8 cellular contexts compared by ENCODE assay signal in genomic region chr16:2224183-2224486, GRCh38. TPM values are rescaled to one million over a fixed set of nuclear protein-coding genes. Genes with fewer than 3 reads are reported as not detected.
DNase-seq lines count a peak whose midpoint lies in the region; ATAC-seq, FAIRE-seq and TF ChIP-seq lines count a peak whose summit lies in the region.

No MANE protein-coding gene starts in this region.

- H3K4me1 ChIP-seq in astrocyte (ENCODE audit: insufficient read depth, low read length): peaks cover 9% of the 10 kb centered on the region
- peaks cover 9 to 34% of the 10 kb centered on the region in 2 donors for H3K4me1 ChIP-seq in left lung
- H3K4me1 ChIP-seq in tibial artery: peaks cover 0 to 33% (median 19%) of the 10 kb centered on the region in 4 donors

- H3K36me3 Mint-ChIP-seq in astrocyte (ENCODE audit: low read depth, unreplicated experiment): peaks cover 4% of the 10 kb centered on the region

- peak overlapping the region; percentile 100 for H3K4me2 ChIP-seq in astrocyte (ENCODE audit: low read length)

- H3K36me3 ChIP-seq in astrocyte (ENCODE audit: insufficient read depth, low read length): no peaks in the 10 kb centered on the region
- peaks cover 0 to 13% of the 10 kb centered on the region in 2 donors for H3K36me3 ChIP-seq in left lung
- peaks cover 11 to 14% (median 14%) of the 10 kb centered on the region in 3 donors for H3K36me3 ChIP-seq in tibial artery

- peaks cover 46% of the 10 kb centered on the region for H4K20me1 ChIP-seq in astrocyte (ENCODE audit: insufficient read depth, low read length)

- FAIRE-seq in astrocyte (lab: Jason Lieb, UNC): no peak

- ATAC-seq in HG03066 (IDR thresholded peaks at IDR 0.05; ENCODE audit: low read depth, unreplicated experiment) (peak; percentile 10), left lung (peak; percentile 73), GM21529 (IDR thresholded peaks at IDR 0.05; ENCODE audit: unreplicated experiment) (no peak), GM18861 (IDR thresholded peaks at IDR 0.05; ENCODE audit: unreplicated experiment) (no peak), GM21526 (IDR thresholded peaks at IDR 0.05; ENCODE audit: low FRiP score, unreplicated experiment) (no peak)

- H3K79me2 ChIP-seq in astrocyte (ENCODE audit: insufficient read depth, low read length): peaks cover 51% of the 10 kb centered on the region

- peak overlapping the region; percentile 77 for H3K27ac Mint-ChIP-seq in astrocyte (ENCODE audit: unreplicated experiment)

- H3K9me3 ChIP-seq in astrocyte (ENCODE audit: insufficient read depth, low read depth, low read length) (no peaks in the 10 kb centered on the region), left lung (no peaks in the 10 kb centered on the region), tibial artery (no peaks in the 10 kb centered on the region)

- peak overlapping the region; percentile 95 for H3K9ac ChIP-seq in astrocyte (ENCODE audit: low read length)

- peak overlapping the region; percentile 90 for H3K4me3 Mint-ChIP-seq in astrocyte (ENCODE audit: unreplicated experiment)

- no peaks in the 10 kb centered on the region for H3K27me3 Mint-ChIP-seq in astrocyte (ENCODE audit: low read depth, unreplicated experiment)

- TF ChIP-seq CTCF in astrocyte (IDR thresholded peaks at IDR 0.05; ENCODE audit: insufficient read depth, low read depth, low read length) (no peak), left lung (IDR thresholded peaks at IDR 0.05) (no peak), tibial artery (IDR thresholded peaks at IDR 0.05) (no peak)

- peaks cover 7% of the 10 kb centered on the region for H3K4me1 Mint-ChIP-seq in astrocyte (ENCODE audit: low read depth, unreplicated experiment)

- peak; percentile 32 for DNase-seq in GM04504 (ENCODE audit: low read depth)
- DNase-seq in astrocyte (ENCODE audit: low read depth): no peak
- DNase-seq in left lung: no peak
- DNase-seq in tibial artery: no peak

- peak overlapping the region; percentile 70 for H3K27ac ChIP-seq in astrocyte (ENCODE audit: low read depth, low read length)
- H3K27ac ChIP-seq in left lung: peak overlapping the region in 1 of 2 donors; percentile 94
- peak overlapping the region; percentile 83 to 85 for H3K27ac ChIP-seq in tibial artery

- H3K4me3 ChIP-seq in astrocyte (ENCODE audit: insufficient read depth, low read depth, low read length): peak overlapping the region; percentile 88
- H3K4me3 ChIP-seq in left lung: peak overlapping the region; percentile 98 to 100
- H3K4me3 ChIP-seq in tibial artery: peak overlapping the region; percentile 89 to 91

- H2AFZ ChIP-seq in astrocyte (ENCODE audit: low read depth, low read length): peak overlapping the region; percentile 91

- H3K27me3 ChIP-seq in astrocyte (ENCODE audit: insufficient read depth, low read length) (no peaks in the 10 kb centered on the region), left lung (no peaks in the 10 kb centered on the region), tibial artery (no peaks in the 10 kb centered on the region)

- intact Hi-C loops in left lung (cut with DNase I): no loop called here
- intact Hi-C loops in tibial artery (cut with DNase I; ENCODE audit: low total_unique reads): loop anchor here (5.0 to 10.0 kb wide), 2 partner anchors 43 to 1489 kb away; partner anchors contain the start of gene RNPS1

- no peaks in the 10 kb centered on the region for H3K9me3 Mint-ChIP-seq in astrocyte (ENCODE audit: unreplicated experiment)

RNA-seq across cellular contexts. Expression of gene E4F1, which starts 0.7 kb away (rescaled TPM):
- total RNA-seq in astrocyte: 22.5 and 22.8 TPM in 2 replicates
- total RNA-seq in left lung: 10 to 100 TPM; 16.4 to 22.6 TPM

RNA-seq across cellular contexts. Expression of gene PGP, which starts 9.5 kb away (rescaled TPM):
- total RNA-seq in astrocyte (19.4 and 21.1 TPM in 2 replicates), left lung (10 to 100 TPM; 14.4 to 24.4 TPM)

RNA-seq across cellular contexts. Expression of gene DNASE1L2, which starts 12.1 kb away (rescaled TPM):
- total RNA-seq in astrocyte (1.2 and 1.3 TPM in 2 replicates), left lung (1 to 10 TPM; 1.3 to 1.5 TPM)

RNA-seq across cellular contexts. Expression of gene BRICD5, which starts 13.5 kb away (rescaled TPM):
- total RNA-seq in astrocyte: 6.4 and 7.0 TPM in 2 replicates
- 10 to 100 TPM in 1 of 2 donors, 1 to 10 TPM in 1; 6.7 to 15.3 TPM for total RNA-seq in left lung

RNA-seq across cellular contexts. Expression of gene MLST8, which starts 18.9 kb away (rescaled TPM):
- 32.6 and 34.7 TPM in 2 replicates for total RNA-seq in astrocyte
- total RNA-seq in left lung: 10 to 100 TPM; 32.1 to 39.0 TPM

Comparison
In these comparisons a context has a peak if more than half of its experiments do, and no peak if none do; other contexts are left out.
1. ATAC-seq: peak in HG03066 (single experiment) and left lung (single experiment); none in GM21529 (single experiment), GM18861 (single experiment) and GM21526 (single experiment).
2. Peak in every context shown above with its lines, with median percentiles within 50 percentile points of each other: H3K4me3 ChIP-seq.